ENCODE assay signal across 15 cellular contexts in genomic region chr6:142680308-142680707, GRCh38.
DNase-seq lines count a peak whose midpoint lies in the region; ATAC-seq and TF ChIP-seq lines count a peak whose summit lies in the region.
"Had no signal": no experiment of that assay in that cellular context is flagged by ENCODE, and none has a peak within 500 bp of the region (broad histone marks: within the 10 kb centered on the region; RNA-seq: fewer than 3 reads in every experiment).

No MANE protein-coding gene starts in this region.

- TF ChIP-seq CTCF in foreskin keratinocyte (conservative IDR thresholded peaks at IDR 0.05) (no peak), tibial artery (IDR thresholded peaks at IDR 0.05) (no peak), body of pancreas (IDR thresholded peaks at IDR 0.05) (no peak)

- H3K9me3 Mint-ChIP-seq in activated naive CD4-positive, alpha-beta T cell treated with anti-CD3 and anti-CD28 coated beads, Interleukin-2, amount 10 ng/mL, durations not matched to agents 7 days and 5 days = no peaks in the 10 kb centered on the region
- H3K9me3 Mint-ChIP-seq: stimulated activated naive CD8-positive, alpha-beta T cell treated with anti-CD3 and anti-CD28 coated beads, Interleukin-15, Interleukin-2, amounts not matched to agents 100 ng/mL and 50 ng/mL, for 24 hours had no signal

- H3K4me3 ChIP-seq in tibial artery (no peak overlapping the region), body of pancreas (no peak overlapping the region), HAP-1 (no peak overlapping the region)
- H3K4me3 ChIP-seq: esophagus muscularis mucosa, SJCRH30 had no signal

- DNase-seq in left cardiac atrium (peak; percentile 26), Right ventricle myocardium inferior (ENCODE audit: missing footprints) (no peak), foreskin keratinocyte (peak in 1 of 2 donors; percentile 50), tibial artery (peak; percentile 48 to 66), body of pancreas (no peak), SK-N-DZ (ENCODE audit: low spot score) (no peak), HAP-1 (ENCODE audit: low spot score in 2 of 2) (no peak)
- DNase-seq in activated naive CD4-positive, alpha-beta T cell treated with anti-CD3 and anti-CD28 coated beads, Interleukin-2, amount 10 ng/mL, durations not matched to agents 7 days and 5 days = peak; percentile 39
- DNase-seq: brain microvascular endothelial cell, DND-41, NCI-H510A, SJCRH30, small intestine had no signal

- no peaks in the 10 kb centered on the region for H3K36me3 Mint-ChIP-seq in activated naive CD4-positive, alpha-beta T cell treated with anti-CD3 and anti-CD28 coated beads, Interleukin-2, amount 10 ng/mL, durations not matched to agents 7 days and 5 days

- intact Hi-C loops in left cardiac atrium (cut with DNase I) (no loop called here), Right ventricle myocardium inferior (cut with DNase I) (no loop called here), tibial artery (cut with DNase I; ENCODE audit: low total_unique reads) (loop anchor here (10.0 kb wide), 1 partner anchor 614 kb away; no protein-coding TSS in a partner anchor), body of pancreas (cut with DNase I) (loop anchor here (10.0 kb wide), 1 partner anchor 744 kb away; no protein-coding TSS in a partner anchor)

- H3K27ac Mint-ChIP-seq in activated naive CD4-positive, alpha-beta T cell treated with anti-CD3 and anti-CD28 coated beads, Interleukin-2, amount 10 ng/mL, durations not matched to agents 7 days and 5 days = no peak overlapping the region
- H3K27ac Mint-ChIP-seq: stimulated activated naive CD8-positive, alpha-beta T cell treated with anti-CD3 and anti-CD28 coated beads, Interleukin-15, Interleukin-2, amounts not matched to agents 100 ng/mL and 50 ng/mL, for 24 hours had no signal

- peak in 1 of 2 donors; percentile 73 for ATAC-seq in left cardiac atrium
- ATAC-seq in Right ventricle myocardium inferior = no peak
- peak; percentile 68 for ATAC-seq in foreskin keratinocyte
- ATAC-seq in body of pancreas = no peak

- H3K27me3 ChIP-seq in foreskin keratinocyte (peaks cover 19% of the 10 kb centered on the region), tibial artery (no peaks in the 10 kb centered on the region), body of pancreas (peaks cover 0 to 8% of the 10 kb centered on the region in 2 donors), HAP-1 (ENCODE audit: low read depth) (0 out of 2 replicates have a peak, but pooled peaks cover 3% of the 10 kb centered on the region)
- H3K27me3 ChIP-seq: brain microvascular endothelial cell, esophagus muscularis mucosa, SJCRH30 had no signal

- peaks cover 7% of the 10 kb centered on the region for H3K4me1 Mint-ChIP-seq in activated naive CD4-positive, alpha-beta T cell treated with anti-CD3 and anti-CD28 coated beads, Interleukin-2, amount 10 ng/mL, durations not matched to agents 7 days and 5 days

- H3K27ac ChIP-seq in foreskin keratinocyte = no peak overlapping the region
- H3K27ac ChIP-seq in tibial artery = peak overlapping the region; percentile 42 to 51
- no peak overlapping the region for H3K27ac ChIP-seq in body of pancreas
- H3K27ac ChIP-seq: brain microvascular endothelial cell, esophagus muscularis mucosa, SJCRH30 had no signal

- WGBS in body of pancreas, 2 donors = 53 to 54% methylated on average over 3 of the region's 3 CpGs

- in situ Hi-C loops in HAP-1 (cut with MboI; ENCODE audit: low sequenced_read_pairs) = loop anchor here (25.0 kb wide), 2 partner anchors 357 to 732 kb away; no protein-coding TSS in a partner anchor

- H3K4me1 ChIP-seq in foreskin keratinocyte (peaks cover 26% of the 10 kb centered on the region), tibial artery (peaks cover 0 to 14% (median 0%) of the 10 kb centered on the region in 4 donors), body of pancreas (no peaks in the 10 kb centered on the region), HAP-1 (no peaks in the 10 kb centered on the region)
- H3K4me1 ChIP-seq: SJCRH30 had no signal

- H3K4me3 Mint-ChIP-seq in activated naive CD4-positive, alpha-beta T cell treated with anti-CD3 and anti-CD28 coated beads, Interleukin-2, amount 10 ng/mL, durations not matched to agents 7 days and 5 days = no peak overlapping the region
- H3K4me3 Mint-ChIP-seq: stimulated activated naive CD8-positive, alpha-beta T cell treated with anti-CD3 and anti-CD28 coated beads, Interleukin-15, Interleukin-2, amounts not matched to agents 100 ng/mL and 50 ng/mL, for 24 hours had no signal

- H3K27me3 Mint-ChIP-seq in activated naive CD4-positive, alpha-beta T cell treated with anti-CD3 and anti-CD28 coated beads, Interleukin-2, amount 10 ng/mL, durations not matched to agents 7 days and 5 days = peaks cover 11% of the 10 kb centered on the region
- H3K27me3 Mint-ChIP-seq: stimulated activated naive CD8-positive, alpha-beta T cell treated with anti-CD3 and anti-CD28 coated beads, Interleukin-15, Interleukin-2, amounts not matched to agents 100 ng/mL and 50 ng/mL, for 24 hours had no signal

- H3K36me3 ChIP-seq in tibial artery = no peaks in the 10 kb centered on the region
- H3K36me3 ChIP-seq in body of pancreas (replicated peaks in 1 of 2; ENCODE audit: insufficient read depth in 1 of 2, low read depth in 2 of 2) = no peaks in the 10 kb centered on the region
- H3K36me3 ChIP-seq in HAP-1 (replicated peaks) = no peaks in the 10 kb centered on the region
- H3K36me3 ChIP-seq: brain microvascular endothelial cell, esophagus muscularis mucosa, SJCRH30 had no signal

- H3K9me3 ChIP-seq in tibial artery (no peaks in the 10 kb centered on the region), body of pancreas (no peaks in the 10 kb centered on the region), HAP-1 (no peaks in the 10 kb centered on the region)
- H3K9me3 ChIP-seq: esophagus muscularis mucosa, SJCRH30 had no signal

- CTCF ChIA-PET in activated naive CD4-positive, alpha-beta T cell treated with anti-CD3 and anti-CD28 coated beads, Interleukin-2, amount 10 ng/mL, durations not matched to agents 7 days and 5 days (lab: Charles Lee) = interaction anchor here (0.6 to 1.4 kb wide), 2 partner anchors 13 to 406 kb away, joined by 4 to 5 read pairs; no protein-coding TSS in a partner anchor

- TF ChIP-seq POLR2A in body of pancreas (IDR thresholded peaks at IDR 0.05) = no peak

Comparison
In these comparisons a context has a peak if more than half of its experiments do, and no peak if none do; other contexts are left out.
1. DNase-seq: peak in left cardiac atrium (single experiment), activated naive CD4-positive, alpha-beta T cell treated with anti-CD3 and anti-CD28 coated beads, Interleukin-2, amount 10 ng/mL, durations not matched to agents 7 days and 5 days (single experiment) and tibial artery (2 of 2); none in Right ventricle myocardium inferior (single experiment), body of pancreas (0 of 4), SK-N-DZ (single experiment) and HAP-1 (0 of 2).
2. H3K27ac ChIP-seq: peak in tibial artery (2 of 2); none in foreskin keratinocyte (single experiment) and body of pancreas (0 of 4).
3. intact Hi-C loops: an anchor here in tibial artery (10.0 kb wide) and body of pancreas (10.0 kb wide); none called in left cardiac atrium and Right ventricle myocardium inferior.